Comparison of ENCODE assay signal across 8 cellular contexts in the genomic region with DNA sequence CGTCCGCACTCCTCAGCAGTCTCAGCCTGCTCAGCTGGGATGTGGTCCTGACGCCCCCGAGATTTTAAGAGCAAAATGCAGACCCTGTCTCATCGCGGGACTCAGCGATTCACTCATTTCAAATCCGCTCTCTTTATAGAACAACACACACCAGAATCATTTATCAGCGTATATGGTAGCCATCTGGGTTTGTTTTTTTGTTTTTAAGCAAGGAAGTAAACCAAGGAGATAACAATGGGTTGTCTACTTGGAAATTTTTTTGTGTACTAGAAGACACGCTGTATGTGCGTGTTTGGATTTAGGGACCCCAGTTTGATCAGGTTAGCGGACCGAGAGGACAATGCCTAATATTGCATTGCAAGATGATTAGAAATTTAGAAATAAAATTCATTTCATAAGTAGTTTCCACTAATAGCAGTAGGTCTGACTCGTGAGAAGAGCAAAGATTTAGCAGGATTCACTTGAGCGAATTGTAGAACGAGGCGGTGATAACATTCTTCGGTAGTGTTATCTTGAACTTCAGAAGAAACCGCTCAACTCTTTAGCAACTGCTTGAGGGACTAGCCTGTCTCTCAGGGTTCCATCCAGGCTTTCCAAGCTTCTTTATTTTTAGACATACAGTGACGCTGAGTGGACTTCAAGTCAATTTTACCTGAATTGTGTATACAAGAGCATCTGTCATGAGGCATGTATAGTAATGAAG. TPM values are rescaled to one million over a fixed set of nuclear protein-coding genes. Genes with fewer than 3 reads are reported as not detected.
DNase-seq lines count a peak whose midpoint lies in the region; ATAC-seq and TF ChIP-seq lines count a peak whose summit lies in the region.

No MANE protein-coding gene starts in this region.

- DNase-seq in DMS153 treated with DMSO at 0.1 percent for 48 hours (lab: John Stamatoyannopoulos, UW; ENCODE audit: unreplicated experiment) (peak; percentile 4), DMS153 (lab: John Stamatoyannopoulos, UW) (no peak), right cardiac atrium (no peak), gastrocnemius medialis (no peak), cortex of kidney (lab: John Stamatoyannopoulos, UW) (no peak)
- no peak for DNase-seq in activated CD4-positive, alpha-beta memory T cell treated with anti-CD3 and anti-CD28 coated beads, Interleukin-2, amount 10 ng/mL, durations not matched to agents 7 days and 5 days

- H3K9me3 Mint-ChIP-seq in IgD-negative memory B cell = no peaks in the 10 kb centered on the region
- no peaks in the 10 kb centered on the region for H3K9me3 Mint-ChIP-seq in activated CD4-positive, alpha-beta memory T cell treated with anti-CD3 and anti-CD28 coated beads, Interleukin-2, amount 10 ng/mL, durations not matched to agents 7 days and 5 days

- under 1% methylated on average over 20 of the region's 20 CpGs for WGBS in right cardiac atrium

- H3K4me1 Mint-ChIP-seq in IgD-negative memory B cell = peaks cover 35 to 54% (median 40%) of the 10 kb centered on the region in 3 donors
- H3K4me1 Mint-ChIP-seq in activated CD4-positive, alpha-beta memory T cell treated with anti-CD3 and anti-CD28 coated beads, Interleukin-2, amount 10 ng/mL, durations not matched to agents 7 days and 5 days = peaks cover 48% of the 10 kb centered on the region

- POLR2A ChIA-PET in activated CD4-positive, alpha-beta memory T cell treated with anti-CD3 and anti-CD28 coated beads, Interleukin-2, amount 10 ng/mL, durations not matched to agents 7 days and 5 days (lab: Charles Lee) = interaction anchor here (0.7 to 2.7 kb wide), 5 partner anchors 13 to 130 kb away, joined by 3 to 19 read pairs (median 5); no protein-coding TSS in a partner anchor

- H3K4me3 ChIP-seq in right cardiac atrium (ENCODE audit: low read length) = peak overlapping the region; percentile 65
- H3K4me3 ChIP-seq in gastrocnemius medialis = peak overlapping the region; percentile 81 to 98 (median 92)

- H3K4me1 ChIP-seq in right cardiac atrium (ENCODE audit: control insufficient read depth, insufficient read depth, low read length) = no peaks in the 10 kb centered on the region
- peaks cover 51% of the 10 kb centered on the region in 2 donors for H3K4me1 ChIP-seq in gastrocnemius medialis

- H3K27me3 ChIP-seq in right cardiac atrium (ENCODE audit: control insufficient read depth, insufficient read depth) (no peaks in the 10 kb centered on the region), gastrocnemius medialis (no peaks in the 10 kb centered on the region)

- intact Hi-C loops in right cardiac atrium (cut with DNase I) = loop anchor here in 1 of 4 donors (10.0 kb wide), 1 partner anchor 131 kb away; a partner anchor contains a TSS
- intact Hi-C loops in gastrocnemius medialis (cut with DNase I; ENCODE audit: low total_unique reads) = loop anchor here (1.0 to 2.0 kb wide), 2 partner anchors 129 to 1109 kb away; a partner anchor contains a TSS

- H3K36me3 ChIP-seq in gastrocnemius medialis = no peaks in the 10 kb centered on the region

- in situ Hi-C loops in gastrocnemius medialis (cut with MboI; ENCODE audit: low sequenced_read_pairs in 4 of 4) = loop anchor here in 1 of 4 donors (10.0 kb wide), 1 partner anchor 131 kb away; a partner anchor contains a TSS

- H3K4me3 Mint-ChIP-seq in IgD-negative memory B cell = peak overlapping the region; percentile 95 to 99 (median 98)
- H3K4me3 Mint-ChIP-seq in activated CD4-positive, alpha-beta memory T cell treated with anti-CD3 and anti-CD28 coated beads, Interleukin-2, amount 10 ng/mL, durations not matched to agents 7 days and 5 days = peak overlapping the region; percentile 98

- H3K9me3 ChIP-seq in right cardiac atrium (ENCODE audit: control insufficient read depth, low read length) (no peaks in the 10 kb centered on the region), gastrocnemius medialis (no peaks in the 10 kb centered on the region)

- peaks cover 1% of the 10 kb centered on the region for H3K36me3 Mint-ChIP-seq in IgD-negative memory B cell
- peaks cover 13% of the 10 kb centered on the region for H3K36me3 Mint-ChIP-seq in activated CD4-positive, alpha-beta memory T cell treated with anti-CD3 and anti-CD28 coated beads, Interleukin-2, amount 10 ng/mL, durations not matched to agents 7 days and 5 days (ENCODE audit: low read depth)

- no peak for TF ChIP-seq CTCF in gastrocnemius medialis (IDR thresholded peaks at IDR 0.05 in 4 of 5, conservative IDR thresholded peaks at IDR 0.05 in 1 of 5)

- no peak for TF ChIP-seq POLR2A in gastrocnemius medialis (IDR thresholded peaks at IDR 0.05)

- peaks cover 3% of the 10 kb centered on the region for H3K27me3 Mint-ChIP-seq in IgD-negative memory B cell
- no peaks in the 10 kb centered on the region for H3K27me3 Mint-ChIP-seq in activated CD4-positive, alpha-beta memory T cell treated with anti-CD3 and anti-CD28 coated beads, Interleukin-2, amount 10 ng/mL, durations not matched to agents 7 days and 5 days

- peak; percentile 5 for ATAC-seq in GM21447 (IDR thresholded peaks at IDR 0.05; ENCODE audit: unreplicated experiment)
- no peak for ATAC-seq in right cardiac atrium
- ATAC-seq in gastrocnemius medialis = no peak

- peak overlapping the region; percentile 92 for H3K27ac ChIP-seq in right cardiac atrium (ENCODE audit: low read length)
- H3K27ac ChIP-seq in gastrocnemius medialis = peak overlapping the region; percentile 94 to 99 (median 98)

- peak overlapping the region; percentile 94 to 97 (median 95) for H3K27ac Mint-ChIP-seq in IgD-negative memory B cell
- peak overlapping the region; percentile 94 for H3K27ac Mint-ChIP-seq in activated CD4-positive, alpha-beta memory T cell treated with anti-CD3 and anti-CD28 coated beads, Interleukin-2, amount 10 ng/mL, durations not matched to agents 7 days and 5 days

- CTCF ChIA-PET in activated CD4-positive, alpha-beta memory T cell treated with anti-CD3 and anti-CD28 coated beads, Interleukin-2, amount 10 ng/mL, durations not matched to agents 7 days and 5 days (lab: Charles Lee) = interaction anchor here (0.5 kb wide), 2 partner anchors 65 to 167 kb away, joined by 3 read pairs; no protein-coding TSS in a partner anchor

RNA-seq across cellular contexts. Expression of a gene that starts 1.3 kb away (rescaled TPM):
- polyA plus RNA-seq in IgD-negative memory B cell (17.3 TPM), right cardiac atrium (9.8 TPM)
- 10 to 100 TPM; 25.6 to 27.7 TPM for total RNA-seq in activated CD4-positive, alpha-beta memory T cell treated with anti-CD3 and anti-CD28 coated beads, Interleukin-2, amount 10 ng/mL, durations not matched to agents 7 days and 5 days
- total RNA-seq in right cardiac atrium (10 to 100 TPM; 17.7 to 22.3 (median 20.5) TPM), gastrocnemius medialis (10 to 100 TPM; 10.6 to 26.2 (median 15.5) TPM)

RNA-seq across cellular contexts. Expression of a gene that starts 1.3 kb away (rescaled TPM):
- polyA plus RNA-seq in IgD-negative memory B cell (327 TPM), right cardiac atrium (2,294 TPM)
- 100 to 1,000 TPM; 109 to 118 TPM for total RNA-seq in activated CD4-positive, alpha-beta memory T cell treated with anti-CD3 and anti-CD28 coated beads, Interleukin-2, amount 10 ng/mL, durations not matched to agents 7 days and 5 days
- total RNA-seq in right cardiac atrium (100 to 1,000 TPM; 554 to 718 (median 650) TPM), gastrocnemius medialis (100 to 1,000 TPM; 155 to 306 (median 198) TPM)
